In genomic region chr12:531951-532585, GRCh38 we compare ENCODE assay signal across 26 cellular contexts.
A peak's percentile ranks its signal among the peaks of the same experiment; 100 is the strongest.
DNase-seq lines count a peak whose midpoint lies in the region; ATAC-seq and TF ChIP-seq lines count a peak whose summit lies in the region.
"Had no signal": no experiment of that assay in that cellular context is flagged by ENCODE, and none has a peak within 500 bp of the region (broad histone marks: within the 10 kb centered on the region; RNA-seq: fewer than 3 reads in every experiment).

No MANE protein-coding gene starts in this region.

- peak; percentile 31 for DNase-seq in AG04449 (ENCODE audit: low read depth, low spot score)
- peak; percentile 51 for DNase-seq in HCEC 1CT
- no peak for DNase-seq in endothelial cell (ENCODE audit: low spot score)
- DNase-seq in osteoblast (ENCODE audit: insufficient read length, low spot score, missing footprints), result peak; percentile 60
- no peak for DNase-seq in activated CD4-positive, alpha-beta T cell treated with anti-CD3 and anti-CD28 coated beads for 4 hours
- DNase-seq in central memory CD4-positive, alpha-beta T cell, result no peak
- DNase-seq: activated CD4-positive, alpha-beta T cell treated with anti-CD3 and anti-CD28 coated beads, Interleukin-2, amount 50 U/mL, for 4 hours; activated naive CD8-positive, alpha-beta T cell treated with anti-CD3 and anti-CD28 coated beads, Interleukin-2, amount 10 ng/mL, durations not matched to agents 7 days and 5 days; H9; immature natural killer cell; KG1; mucosa of descending colon; NCI-H2171; NCI-H526; stimulated activated CD4-positive, alpha-beta T cell treated with anti-CD3 and anti-CD28 coated beads, Interleukin-4, amount 100 ng/mL, for 1 hour; tibial artery had no signal

- no peak overlapping the region for H2AFZ ChIP-seq in osteoblast (ENCODE audit: low read length)

- ATAC-seq in HG02798 (IDR thresholded peaks at IDR 0.05; ENCODE audit: poor library complexity, unreplicated experiment) (no peak), GM21619 (IDR thresholded peaks at IDR 0.05; ENCODE audit: unreplicated experiment) (no peak)
- ATAC-seq: mucosa of descending colon, WTC11 had no signal

- CTCF ChIA-PET in AG04449 (lab: Yijun Ruan, JAX), result interaction anchor here (0.6 to 14.1 kb wide), 4 partner anchors 15 to 219 kb away, joined by 3 to 230 read pairs (median 79); no protein-coding TSS in a partner anchor

- H3K27me3 ChIP-seq in osteoblast (ENCODE audit: insufficient read depth, low read length), result peaks cover 7% of the 10 kb centered on the region
- H3K27me3 ChIP-seq: BLaER1 treated with 17β-estradiol and CSF1 and Interleukin-3, amounts not matched to agents 10 nM and 100 nM; neutrophil; tibial artery had no signal

- H3K4me3 Mint-ChIP-seq in endothelial cell (ENCODE audit: unreplicated experiment), result peak overlapping the region; percentile 79
- H3K4me3 Mint-ChIP-seq: activated naive CD8-positive, alpha-beta T cell treated with anti-CD3 and anti-CD28 coated beads, Interleukin-2, amount 10 ng/mL, durations not matched to agents 7 days and 5 days; brain; H9; immature natural killer cell; stimulated activated naive CD8-positive, alpha-beta T cell treated with anti-CD3 and anti-CD28 coated beads, Interleukin-15, Interleukin-2, amounts not matched to agents 100 ng/mL and 50 ng/mL, for 24 hours; T-helper 2 cell treated with Interferon-gamma antibody and Interleukin-4, amounts not matched to agents 5 μg/mL and 100 μg/mL, for 36 hours; WTC11 had no signal

- TF ChIP-seq CTCF in AG04449 (IDR thresholded peaks at IDR 0.05; ENCODE audit: insufficient read depth, low read length, missing control alignments) (no peak), endothelial cell (IDR thresholded peaks at IDR 0.05; ENCODE audit: unreplicated experiment) (no peak), osteoblast (IDR thresholded peaks at IDR 0.05; ENCODE audit: extremely low read depth, low read depth, low read length) (no peak)

- POLR2A ChIA-PET in AG04449 (lab: Yijun Ruan, JAX), result interaction anchor here (0.9 kb wide), 1 partner anchor 51 kb away, joined by 5 read pairs; no protein-coding TSS in a partner anchor

- peak overlapping the region; percentile 47 for H3K27ac ChIP-seq in osteoblast (ENCODE audit: low read depth, low read length)
- H3K27ac ChIP-seq: A549; BLaER1 treated with 17β-estradiol and CSF1 and Interleukin-3, amounts not matched to agents 10 nM and 100 nM; coronary artery; neutrophil; tibial artery had no signal

- no peaks in the 10 kb centered on the region for H3K9me3 Mint-ChIP-seq in endothelial cell (ENCODE audit: unreplicated experiment)

- H3K4me2 ChIP-seq in osteoblast (ENCODE audit: insufficient read depth, low read length), result peak overlapping the region; percentile 28
- H3K4me2 ChIP-seq: A549; BLaER1 treated with 17β-estradiol and CSF1 and Interleukin-3, amounts not matched to agents 10 nM and 100 nM had no signal

- no peak overlapping the region for H3K27ac Mint-ChIP-seq in endothelial cell (ENCODE audit: unreplicated experiment)
- H3K27ac Mint-ChIP-seq: activated naive CD8-positive, alpha-beta T cell treated with anti-CD3 and anti-CD28 coated beads, Interleukin-2, amount 10 ng/mL, durations not matched to agents 7 days and 5 days; brain; stimulated activated naive CD8-positive, alpha-beta T cell treated with anti-CD3 and anti-CD28 coated beads, Interleukin-15, Interleukin-2, amounts not matched to agents 100 ng/mL and 50 ng/mL, for 24 hours; T-helper 2 cell treated with Interferon-gamma antibody and Interleukin-4, amounts not matched to agents 5 μg/mL and 100 μg/mL, for 36 hours; WTC11 had no signal

- peaks cover 11% of the 10 kb centered on the region for H3K36me3 Mint-ChIP-seq in endothelial cell (ENCODE audit: low read depth, unreplicated experiment)
- H3K36me3 Mint-ChIP-seq: activated naive CD8-positive, alpha-beta T cell treated with anti-CD3 and anti-CD28 coated beads, Interleukin-2, amount 10 ng/mL, durations not matched to agents 7 days and 5 days had no signal

- no peaks in the 10 kb centered on the region for H3K9me3 ChIP-seq in osteoblast (ENCODE audit: low read depth, low read length)
- H3K9me3 ChIP-seq: mucosa of descending colon had no signal

- peaks cover 13% of the 10 kb centered on the region for H3K27me3 Mint-ChIP-seq in endothelial cell (ENCODE audit: unreplicated experiment)

- H4K20me1 ChIP-seq in osteoblast (ENCODE audit: insufficient read depth, low read length), result no peaks in the 10 kb centered on the region
- H4K20me1 ChIP-seq: BLaER1 treated with 17β-estradiol and CSF1 and Interleukin-3, amounts not matched to agents 10 nM and 100 nM had no signal

- no peaks in the 10 kb centered on the region for H3K36me3 ChIP-seq in osteoblast (ENCODE audit: insufficient read depth, low read length)
- H3K36me3 ChIP-seq: neutrophil, tibial artery had no signal

- peaks cover 4% of the 10 kb centered on the region for H3K4me1 Mint-ChIP-seq in endothelial cell (ENCODE audit: unreplicated experiment)
- H3K4me1 Mint-ChIP-seq: activated naive CD8-positive, alpha-beta T cell treated with anti-CD3 and anti-CD28 coated beads, Interleukin-2, amount 10 ng/mL, durations not matched to agents 7 days and 5 days; immature natural killer cell had no signal

- H3K4me3 ChIP-seq in AG04449 (ENCODE audit: low read depth, low read length), result no peak overlapping the region
- no peak overlapping the region for H3K4me3 ChIP-seq in osteoblast (ENCODE audit: insufficient read depth, low read length)
- H3K4me3 ChIP-seq: A549; BLaER1 treated with 17β-estradiol and CSF1 and Interleukin-3, amounts not matched to agents 10 nM and 100 nM; coronary artery; mucosa of descending colon; tibial artery had no signal

- H3K79me2 ChIP-seq in osteoblast (ENCODE audit: insufficient read depth, low read length), result no peaks in the 10 kb centered on the region

- H3K4me1 ChIP-seq in osteoblast (ENCODE audit: insufficient read depth, low read length), result peaks cover 15% of the 10 kb centered on the region
- H3K4me1 ChIP-seq: A549, tibial artery had no signal

Comparison
In these comparisons a context has a peak if more than half of its experiments do, and no peak if none do; other contexts are left out.
1. DNase-seq: peak in AG04449 (single experiment), HCEC 1CT (single experiment) and osteoblast (single experiment); none in endothelial cell (single experiment), activated CD4-positive, alpha-beta T cell treated with anti-CD3 and anti-CD28 coated beads for 4 hours (0 of 2) and central memory CD4-positive, alpha-beta T cell (single experiment).